ENCODE assay signal across 9 cellular contexts in genomic region chr7:96303105-96303685, GRCh38. TPM values are rescaled to one million over a fixed set of nuclear protein-coding genes. Genes with fewer than 3 reads are reported as not detected.
A peak's percentile ranks its signal among the peaks of the same experiment; 100 is the strongest.
DNase-seq lines count a peak whose midpoint lies in the region; ATAC-seq and TF ChIP-seq lines count a peak whose summit lies in the region.
"Had no signal": no experiment of that assay in that cellular context is flagged by ENCODE, and none has a peak within 500 bp of the region (broad histone marks: within the 10 kb centered on the region; RNA-seq: fewer than 3 reads in every experiment).

No MANE protein-coding gene starts in this region.

- no peak overlapping the region for H3K4me3 Mint-ChIP-seq in chondrocyte (ENCODE audit: unreplicated experiment)
- H3K4me3 Mint-ChIP-seq in neural crest cell = no peak overlapping the region

- H3K4me1 Mint-ChIP-seq in chondrocyte (ENCODE audit: low read depth) = peaks cover 24% of the 10 kb centered on the region
- peaks cover 2% of the 10 kb centered on the region for H3K4me1 Mint-ChIP-seq in neural crest cell

- DNase-seq in DMS53 (lab: John Stamatoyannopoulos, UW) = peak; percentile 36
- peak; percentile 75 for DNase-seq in NCI-H226
- no peak for DNase-seq in chondrocyte (ENCODE audit: low spot score)
- no peak for DNase-seq in neural crest cell (ENCODE audit: low read depth, low spot score)
- DNase-seq in AG08396 (ENCODE audit: low spot score) = no peak
- no peak for DNase-seq in NCI-H1048 (lab: John Stamatoyannopoulos, UW)
- DNase-seq: DND-41 had no signal

- no peaks in the 10 kb centered on the region for H3K27me3 Mint-ChIP-seq in chondrocyte (ENCODE audit: low read depth)
- H3K27me3 Mint-ChIP-seq in neural crest cell (ENCODE audit: low read depth) = no peaks in the 10 kb centered on the region

- ATAC-seq in GM21447 (IDR thresholded peaks at IDR 0.05; ENCODE audit: unreplicated experiment) (no peak), HG02973 (IDR thresholded peaks at IDR 0.05; ENCODE audit: unreplicated experiment) (no peak)

- no peaks in the 10 kb centered on the region for H3K36me3 Mint-ChIP-seq in chondrocyte (ENCODE audit: low read depth)
- H3K36me3 Mint-ChIP-seq in neural crest cell (ENCODE audit: low read depth) = peaks cover 20% of the 10 kb centered on the region

- TF ChIP-seq CTCF in chondrocyte (IDR thresholded peaks at IDR 0.05) (no peak), neural crest cell (conservative IDR thresholded peaks at IDR 0.05) (no peak)

- H3K27ac Mint-ChIP-seq in chondrocyte (ENCODE audit: unreplicated experiment) (peak overlapping the region; percentile 14), neural crest cell (ENCODE audit: unreplicated experiment) (peak overlapping the region; percentile 67)

- H3K9me3 Mint-ChIP-seq in chondrocyte (ENCODE audit: low read depth) (peaks cover 4% of the 10 kb centered on the region), neural crest cell (peaks cover 8% of the 10 kb centered on the region)

RNA-seq across cellular contexts. Expression of gene SLC25A13, which starts 18.7 kb away (rescaled TPM):
- total RNA-seq in chondrocyte (25.6 to 33.8 TPM (median 26.6 TPM) in 3 replicates), neural crest cell (68.3 and 72.3 TPM in 2 replicates)

Comparison
In these comparisons a context has a peak if more than half of its experiments do, and no peak if none do; other contexts are left out.
1. DNase-seq: peak in DMS53 (single experiment) and NCI-H226 (single experiment); none in chondrocyte (single experiment), neural crest cell (single experiment), AG08396 (single experiment) and NCI-H1048 (single experiment).